23 cellular contexts compared by ENCODE assay signal in genomic region chr18:43079422-43079821, GRCh38. TPM values are rescaled to one million over a fixed set of nuclear protein-coding genes. Genes with fewer than 3 reads are reported as not detected.
"Had no signal": no experiment of that assay in that cellular context is flagged by ENCODE, and none has a peak within 500 bp of the region (broad histone marks: within the 10 kb centered on the region; RNA-seq: fewer than 3 reads in every experiment).

No MANE protein-coding gene starts in this region.

- H3K9me3 Mint-ChIP-seq: activated naive CD8-positive, alpha-beta T cell treated with anti-CD3 and anti-CD28 coated beads for 36 hours had no signal

- H3K27ac Mint-ChIP-seq: activated CD4-positive, alpha-beta memory T cell treated with anti-CD3 and anti-CD28 coated beads, Interleukin-2, amount 10 ng/mL, durations not matched to agents 7 days and 5 days; activated CD4-positive, alpha-beta T cell treated with anti-CD3 and anti-CD28 coated beads for 36 hours; activated naive CD4-positive, alpha-beta T cell treated with anti-CD3 and anti-CD28 coated beads, Interleukin-2, amount 10 ng/mL, durations not matched to agents 7 days and 5 days; activated naive CD8-positive, alpha-beta T cell treated with anti-CD3 and anti-CD28 coated beads for 36 hours; activated T-helper 17 cell treated with anti-CD3 and anti-CD28 coated beads, Interleukin-2, amount 50 U/mL, for 72 hours had no signal

- H3K4me1 Mint-ChIP-seq: activated CD4-positive, alpha-beta memory T cell treated with anti-CD3 and anti-CD28 coated beads, Interleukin-2, amount 10 ng/mL, durations not matched to agents 7 days and 5 days; activated CD4-positive, alpha-beta T cell treated with anti-CD3 and anti-CD28 coated beads for 36 hours; activated naive CD4-positive, alpha-beta T cell treated with anti-CD3 and anti-CD28 coated beads, Interleukin-2, amount 10 ng/mL, durations not matched to agents 7 days and 5 days; activated naive CD8-positive, alpha-beta T cell treated with anti-CD3 and anti-CD28 coated beads for 36 hours; activated T-helper 17 cell treated with anti-CD3 and anti-CD28 coated beads, Interleukin-2, amount 50 U/mL, for 72 hours had no signal

- H3K36me3 Mint-ChIP-seq: activated naive CD4-positive, alpha-beta T cell treated with anti-CD3 and anti-CD28 coated beads, Interleukin-2, amount 10 ng/mL, durations not matched to agents 7 days and 5 days; activated naive CD8-positive, alpha-beta T cell treated with anti-CD3 and anti-CD28 coated beads for 36 hours had no signal

- H3K4me3 Mint-ChIP-seq: activated CD4-positive, alpha-beta memory T cell treated with anti-CD3 and anti-CD28 coated beads, Interleukin-2, amount 10 ng/mL, durations not matched to agents 7 days and 5 days; activated CD4-positive, alpha-beta T cell treated with anti-CD3 and anti-CD28 coated beads for 36 hours; activated naive CD4-positive, alpha-beta T cell treated with anti-CD3 and anti-CD28 coated beads, Interleukin-2, amount 10 ng/mL, durations not matched to agents 7 days and 5 days; activated naive CD8-positive, alpha-beta T cell treated with anti-CD3 and anti-CD28 coated beads for 36 hours; activated T-helper 17 cell treated with anti-CD3 and anti-CD28 coated beads, Interleukin-2, amount 50 U/mL, for 72 hours had no signal

- DNase-seq: activated CD4-positive, alpha-beta memory T cell treated with anti-CD3 and anti-CD28 coated beads, Interleukin-2, amount 10 ng/mL, durations not matched to agents 7 days and 5 days; activated CD4-positive, alpha-beta T cell treated with anti-CD3 and anti-CD28 coated beads for 36 hours; activated CD4-positive, alpha-beta T cell treated with anti-CD3 and anti-CD28 coated beads, Interleukin-2, amount 50 U/mL, for 1 hour; activated gamma-delta T cell treated with Interleukin-2 at 50 U/mL for 16 hours; activated naive CD4-positive, alpha-beta T cell treated with anti-CD3 and anti-CD28 coated beads, Interleukin-2, amount 10 ng/mL, durations not matched to agents 7 days and 5 days; activated naive CD8-positive, alpha-beta T cell treated with anti-CD3 and anti-CD28 coated beads for 36 hours; activated T-cell treated with anti-CD3 and anti-CD28 coated beads for 4 hours; activated T-cell treated with anti-CD3 and anti-CD28 coated beads, Interleukin-2, amount 50 U/mL, for 48 hours; brain microvascular endothelial cell; Kasumi-1; KBM-7; NCI-H1436; NCI-H187 treated with DMSO at 0.1 percent for 48 hours; NCI-H2081 treated with DMSO at 0.1 percent for 48 hours; NCI-H446; NCI-H748 treated with DMSO at 0.1 percent for 48 hours; T-helper 1 cell had no signal

- H3K27me3 Mint-ChIP-seq: activated CD4-positive, alpha-beta memory T cell treated with anti-CD3 and anti-CD28 coated beads, Interleukin-2, amount 10 ng/mL, durations not matched to agents 7 days and 5 days; activated CD4-positive, alpha-beta T cell treated with anti-CD3 and anti-CD28 coated beads for 36 hours; activated naive CD4-positive, alpha-beta T cell treated with anti-CD3 and anti-CD28 coated beads, Interleukin-2, amount 10 ng/mL, durations not matched to agents 7 days and 5 days; activated naive CD8-positive, alpha-beta T cell treated with anti-CD3 and anti-CD28 coated beads for 36 hours; activated T-helper 17 cell treated with anti-CD3 and anti-CD28 coated beads, Interleukin-2, amount 50 U/mL, for 72 hours had no signal

- ATAC-seq: activated CD4-positive, alpha-beta T cell treated with anti-CD3 and anti-CD28 coated beads for 36 hours; activated T-helper 17 cell treated with anti-CD3 and anti-CD28 coated beads, Interleukin-2, amount 50 U/mL, for 72 hours had no signal

RNA-seq across cellular contexts. Expression of gene RIT2, which starts 36.1 kb away (rescaled TPM):
- total RNA-seq: activated CD4-positive, alpha-beta memory T cell treated with anti-CD3 and anti-CD28 coated beads, Interleukin-2, amount 10 ng/mL, durations not matched to agents 7 days and 5 days; activated CD4-positive, alpha-beta T cell treated with anti-CD3 and anti-CD28 coated beads for 36 hours; activated CD8-positive, alpha-beta memory T cell treated with anti-CD3 and anti-CD28 coated beads for 36 hours; activated naive CD8-positive, alpha-beta T cell treated with anti-CD3 and anti-CD28 coated beads for 36 hours; activated T-helper 17 cell treated with anti-CD3 and anti-CD28 coated beads, Interleukin-2, amount 50 U/mL, for 72 hours; cardiac muscle cell; OCI-LY7; RPMI7951; T-helper 2 cell treated with Interferon-gamma antibody and Interleukin-4, amounts not matched to agents 100 ng/mL and 5 ng/mL, for 36 hours had no signal
